In the genomic region with DNA sequence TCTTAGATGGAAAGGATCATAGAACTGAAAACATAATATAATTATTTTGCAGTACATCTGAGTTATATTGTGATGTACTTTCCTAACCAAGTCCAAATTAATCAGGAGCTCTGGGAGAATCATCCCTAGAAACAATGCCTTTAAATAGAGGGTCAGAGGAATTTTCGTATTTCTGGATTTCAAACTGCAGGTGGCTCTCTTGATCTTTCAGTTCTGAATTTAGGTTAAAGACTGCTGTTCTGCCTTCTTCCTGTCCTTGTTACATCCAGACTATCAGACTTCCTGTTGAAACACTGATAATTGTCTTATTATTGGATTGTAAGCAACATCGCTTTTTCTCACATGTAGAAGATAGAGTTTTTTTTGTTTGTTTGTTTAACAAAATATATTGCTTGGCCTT, we compare ENCODE assay signal across 12 cellular contexts.
A peak's percentile ranks its signal among the peaks of the same experiment; 100 is the strongest.
DNase-seq lines count a peak whose midpoint lies in the region; ATAC-seq, FAIRE-seq and TF ChIP-seq lines count a peak whose summit lies in the region.
"Had no signal": no experiment of that assay in that cellular context is flagged by ENCODE, and none has a peak within 500 bp of the region (broad histone marks: within the 10 kb centered on the region; RNA-seq: fewer than 3 reads in every experiment).

No MANE protein-coding gene starts in this region.

- H3K79me2 ChIP-seq in MM.1S (ENCODE audit: low read length) = no peaks in the 10 kb centered on the region

- intact Hi-C loops in kidney (cut with DNase I) = no loop called here
- intact Hi-C loops in transverse colon (cut with DNase I; ENCODE audit: low total_unique reads) = no loop called here

- TF ChIP-seq POLR2A in transverse colon (IDR thresholded peaks at IDR 0.05) = no peak

- H3K4me3 ChIP-seq in MM.1S (ENCODE audit: low read length) = no peak overlapping the region
- H3K4me3 ChIP-seq in kidney (ENCODE audit: low read length in 2 of 2) = no peak overlapping the region
- no peak overlapping the region for H3K4me3 ChIP-seq in transverse colon

- WGBS in transverse colon (ENCODE audit: low coverage in 1 of 2), 2 donors = 64% methylated on average over 2 of the region's 2 CpGs; no CpG with 5 or more reads in 1 of the 2 donors

- H3K27me3 ChIP-seq in MM.1S (replicated peaks; ENCODE audit: insufficient read depth, low read length) = no peaks in the 10 kb centered on the region
- no peaks in the 10 kb centered on the region for H3K27me3 ChIP-seq in transverse colon

- no peaks in the 10 kb centered on the region for H3F3A ChIP-seq in MM.1S (ENCODE audit: insufficient read depth, low read length)

- H3K9me2 ChIP-seq in MM.1S (replicated peaks; ENCODE audit: insufficient read depth, low read length) = no peaks in the 10 kb centered on the region

- H3K27ac ChIP-seq in MM.1S (ENCODE audit: low read length) (no peak overlapping the region), kidney (ENCODE audit: low read depth in 2 of 2, low read length in 2 of 2) (no peak overlapping the region), transverse colon (no peak overlapping the region)

- H2AFZ ChIP-seq in MM.1S (ENCODE audit: low read length) = no peak overlapping the region

- no peak overlapping the region for H3K4me2 ChIP-seq in MM.1S (ENCODE audit: low read depth, low read length)

- H3K36me3 ChIP-seq in MM.1S (replicated peaks; ENCODE audit: insufficient read depth, low read length) (no peaks in the 10 kb centered on the region), kidney (ENCODE audit: control insufficient read depth in 1 of 2, insufficient read depth in 2 of 2, low read length in 2 of 2) (no peaks in the 10 kb centered on the region), transverse colon (no peaks in the 10 kb centered on the region)

- H3K4me1 ChIP-seq in MM.1S (ENCODE audit: low read length) (no peaks in the 10 kb centered on the region), kidney (ENCODE audit: control insufficient read depth in 1 of 2, insufficient read depth in 1 of 2, low read depth in 1 of 2, low read length in 2 of 2) (no peaks in the 10 kb centered on the region), transverse colon (no peaks in the 10 kb centered on the region)

- ATAC-seq in SK-N-SH treated with all-trans-retinoic acid at 6 μM for 48 hours (peak; percentile 51; the same call in 1 of the 3 replicates), GM21786 (IDR thresholded peaks at IDR 0.05; ENCODE audit: unreplicated experiment) (no peak), HG03095 (IDR thresholded peaks at IDR 0.05; ENCODE audit: unreplicated experiment) (no peak)
- ATAC-seq: left cardiac atrium; stimulated activated effector memory CD8-positive, alpha-beta T cell treated with anti-CD3 and anti-CD28 coated beads, Interleukin-12 subunit alpha, Interleukin-12 subunit beta, amount 100 ng/mL, for 72 hours had no signal

- no peaks in the 10 kb centered on the region for H4K20me1 ChIP-seq in MM.1S (ENCODE audit: insufficient read depth, low read length)

- no peak for TF ChIP-seq CTCF in MM.1S (IDR thresholded peaks at IDR 0.05; ENCODE audit: low read length)
- no peak for TF ChIP-seq CTCF in kidney (IDR thresholded peaks at IDR 0.05; ENCODE audit: borderline replicate concordance, extremely low read depth, insufficient read depth)
- TF ChIP-seq CTCF in transverse colon (IDR thresholded peaks at IDR 0.05) = no peak

- in situ Hi-C loops in transverse colon (cut with MboI; ENCODE audit: low pct_ligation_motif_present in 1 of 4, low pct_unique_long_range_greater_than_20kb in 1 of 4, low sequenced_read_pairs in 3 of 4) = no loop called here

- H3K9me3 ChIP-seq in MM.1S (replicated peaks; ENCODE audit: insufficient read depth, low read length) = no peaks in the 10 kb centered on the region
- H3K9me3 ChIP-seq in kidney (ENCODE audit: control insufficient read depth in 1 of 2, low read length in 2 of 2) = no peaks in the 10 kb centered on the region
- H3K9me3 ChIP-seq in transverse colon = no peaks in the 10 kb centered on the region

- DNase-seq in ELF-1 (ENCODE audit: low read depth, low spot score) (peak; percentile 32), MM.1S (peak; percentile 9), kidney (no peak), RPMI8226 (no peak), transverse colon (no peak)
- DNase-seq: CD8-positive, alpha-beta memory T cell; left cardiac atrium; MV-4-11 had no signal

- TF ChIP-seq EP300 in transverse colon (IDR thresholded peaks at IDR 0.05; ENCODE audit: low read depth) = no peak

- peak; percentile 17 for FAIRE-seq in kidney (lab: Jason Lieb, UNC)

- H3K9ac ChIP-seq in MM.1S (ENCODE audit: low read length) (no peak overlapping the region), kidney (ENCODE audit: low read length in 2 of 2) (no peak overlapping the region)

TF ChIP-seq in SK-N-SH treated with all-trans-retinoic acid at 6 μM for 48 hours, 23 proteins besides CTCF, POLR2A, EP300 and RAD21:
- TF ChIP-seq CSDC2 (CRISPR knock-in tag; IDR thresholded peaks at IDR 0.05) = no peak
- no peak for TF ChIP-seq GLIS3 (CRISPR knock-in tag; IDR thresholded peaks at IDR 0.05)
- no peak for TF ChIP-seq BACH2 (CRISPR knock-in tag; IDR thresholded peaks at IDR 0.05; ENCODE audit: borderline replicate concordance)
- TF ChIP-seq PPARA (CRISPR knock-in tag; IDR thresholded peaks at IDR 0.05; ENCODE audit: borderline replicate concordance) = no peak
- no peak for TF ChIP-seq ZC3H10 (CRISPR knock-in tag; IDR thresholded peaks at IDR 0.05)
- no peak for TF ChIP-seq TOX (CRISPR knock-in tag; IDR thresholded peaks at IDR 0.05; ENCODE audit: borderline replicate concordance)
- TF ChIP-seq, protein P1, sequence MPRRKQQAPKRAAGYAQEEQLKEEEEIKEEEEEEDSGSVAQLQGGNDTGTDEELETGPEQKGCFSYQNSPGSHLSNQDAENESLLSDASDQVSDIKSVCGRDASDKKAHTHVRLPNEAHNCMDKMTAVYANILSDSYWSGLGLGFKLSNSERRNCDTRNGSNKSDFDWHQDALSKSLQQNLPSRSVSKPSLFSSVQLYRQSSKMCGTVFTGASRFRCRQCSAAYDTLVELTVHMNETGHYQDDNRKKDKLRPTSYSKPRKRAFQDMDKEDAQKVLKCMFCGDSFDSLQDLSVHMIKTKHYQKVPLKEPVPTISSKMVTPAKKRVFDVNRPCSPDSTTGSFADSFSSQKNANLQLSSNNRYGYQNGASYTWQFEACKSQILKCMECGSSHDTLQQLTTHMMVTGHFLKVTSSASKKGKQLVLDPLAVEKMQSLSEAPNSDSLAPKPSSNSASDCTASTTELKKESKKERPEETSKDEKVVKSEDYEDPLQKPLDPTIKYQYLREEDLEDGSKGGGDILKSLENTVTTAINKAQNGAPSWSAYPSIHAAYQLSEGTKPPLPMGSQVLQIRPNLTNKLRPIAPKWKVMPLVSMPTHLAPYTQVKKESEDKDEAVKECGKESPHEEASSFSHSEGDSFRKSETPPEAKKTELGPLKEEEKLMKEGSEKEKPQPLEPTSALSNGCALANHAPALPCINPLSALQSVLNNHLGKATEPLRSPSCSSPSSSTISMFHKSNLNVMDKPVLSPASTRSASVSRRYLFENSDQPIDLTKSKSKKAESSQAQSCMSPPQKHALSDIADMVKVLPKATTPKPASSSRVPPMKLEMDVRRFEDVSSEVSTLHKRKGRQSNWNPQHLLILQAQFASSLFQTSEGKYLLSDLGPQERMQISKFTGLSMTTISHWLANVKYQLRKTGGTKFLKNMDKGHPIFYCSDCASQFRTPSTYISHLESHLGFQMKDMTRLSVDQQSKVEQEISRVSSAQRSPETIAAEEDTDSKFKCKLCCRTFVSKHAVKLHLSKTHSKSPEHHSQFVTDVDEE (CRISPR knock-in tag; IDR thresholded peaks at IDR 0.05) = no peak
- TF ChIP-seq SNAI2 (CRISPR knock-in tag; IDR thresholded peaks at IDR 0.05) = no peak

Comparison
In these comparisons a context has a peak if more than half of its experiments do, and no peak if none do; other contexts are left out.
1. DNase-seq: peak in ELF-1 (single experiment) and MM.1S (single experiment); none in kidney (single experiment), RPMI8226 (single experiment) and transverse colon (single experiment).